Comparison of ENCODE assay signal across 35 cellular contexts in the genomic region with DNA sequence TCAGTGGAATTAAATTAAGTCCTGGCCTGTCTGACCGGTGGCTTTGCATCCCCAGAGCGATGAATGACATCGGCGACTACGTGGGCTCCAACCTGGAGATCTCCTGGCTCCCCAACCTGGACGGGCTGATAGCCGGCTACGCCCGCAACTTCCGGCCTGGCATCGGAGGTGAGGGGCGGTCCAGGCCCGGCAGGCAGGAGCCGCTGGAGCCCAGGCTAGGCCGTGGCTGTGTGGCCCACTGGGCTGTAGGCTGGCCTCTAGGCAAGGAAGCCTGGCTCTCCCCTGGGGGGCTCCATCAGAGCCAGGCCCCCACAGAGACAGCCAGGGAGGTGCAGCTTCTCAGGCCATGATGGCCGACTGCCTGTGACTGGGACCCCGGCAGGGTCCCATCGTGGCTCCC. TPM values are rescaled to one million over a fixed set of nuclear protein-coding genes. Genes with fewer than 3 reads are reported as not detected.
"Had no signal": no experiment of that assay in that cellular context is flagged by ENCODE, and none has a peak within 500 bp of the region (broad histone marks: within the 10 kb centered on the region; RNA-seq: fewer than 3 reads in every experiment).

No MANE protein-coding gene starts in this region.

- H3K4me1 ChIP-seq: ascending aorta, foreskin keratinocyte had no signal

- DNase-seq: activated CD4-positive, alpha-beta memory T cell treated with anti-CD3 and anti-CD28 coated beads, Interleukin-2, amount 10 ng/mL, durations not matched to agents 7 days and 5 days; activated CD4-positive, alpha-beta T cell treated with anti-CD3 and anti-CD28 coated beads, Interleukin-2, amount 10 ng/mL, durations not matched to agents 7 days and 5 days; activated CD4-positive, alpha-beta T cell treated with anti-CD3 and anti-CD28 coated beads, Interleukin-2, amount 50 U/mL, for 4 hours; activated CD4-positive, CD25-positive, alpha-beta regulatory T cell; activated CD4-positive, CD25-positive, alpha-beta regulatory T cell treated with anti-CD3 and anti-CD28 coated beads, Interleukin-2, amount 50 U/mL, for 72 hours; activated CD8-positive, alpha-beta memory T cell treated with anti-CD3 and anti-CD28 coated beads, Interleukin-2, amount 50 U/mL, for 48 hours; activated gamma-delta T cell treated with Interleukin-2 at 50 U/mL for 16 hours; activated naive CD4-positive, alpha-beta T cell treated with Interleukin-2 at 50 U/mL for 16 hours; activated naive CD8-positive, alpha-beta T cell treated with anti-CD3 and anti-CD28 coated beads for 36 hours; activated naive CD8-positive, alpha-beta T cell treated with anti-CD3 and anti-CD28 coated beads, Interleukin-2, amount 50 U/mL, for 24 hours; activated T-cell treated with anti-CD3 and anti-CD28 coated beads for 4 hours; activated T-cell treated with anti-CD3 and anti-CD28 coated beads, Interleukin-2, amount 50 U/mL, for 24 hours; amygdala; central memory CD4-positive, alpha-beta T cell; cerebellar nuclear complex; effector CD4-positive, alpha-beta T cell; effector memory CD8-positive, alpha-beta T cell; erythroblast; foreskin keratinocyte; glutamatergic neuron; T-helper 2 cell had no signal

- H3K4me1 Mint-ChIP-seq: activated CD4-positive, alpha-beta memory T cell treated with anti-CD3 and anti-CD28 coated beads, Interleukin-2, amount 10 ng/mL, durations not matched to agents 7 days and 5 days; activated CD4-positive, alpha-beta T cell treated with anti-CD3 and anti-CD28 coated beads, Interleukin-2, amount 10 ng/mL, durations not matched to agents 7 days and 5 days; activated naive CD8-positive, alpha-beta T cell treated with anti-CD3 and anti-CD28 coated beads for 36 hours had no signal

- H3K9me3 Mint-ChIP-seq: activated CD4-positive, alpha-beta memory T cell treated with anti-CD3 and anti-CD28 coated beads, Interleukin-2, amount 10 ng/mL, durations not matched to agents 7 days and 5 days; activated CD4-positive, alpha-beta T cell treated with anti-CD3 and anti-CD28 coated beads, Interleukin-2, amount 10 ng/mL, durations not matched to agents 7 days and 5 days; activated naive CD4-positive, alpha-beta T cell treated with anti-CD3 and anti-CD28 coated beads, Interleukin-2, amount 50 U/mL, for 24 hours; activated naive CD8-positive, alpha-beta T cell treated with anti-CD3 and anti-CD28 coated beads for 36 hours; activated naive CD8-positive, alpha-beta T cell treated with anti-CD3 and anti-CD28 coated beads, Interleukin-2, amount 50 U/mL, for 24 hours; activated T-cell treated with anti-CD3 and anti-CD28 coated beads, Interleukin-2, amount 50 U/mL, for 24 hours; activated T-cell treated with anti-CD3 and anti-CD28 coated beads, Interleukin-2, amount 50 U/mL, for 72 hours; brain; dendritic cell treated with granulocyte-macrophage colony-stimulating factor and Interleukin-4, amounts not matched to agents 40 ng/mL and 50 ng/mL, for 4 days; effector memory CD8-positive, alpha-beta T cell had no signal

- H3K36me3 ChIP-seq: adrenal gland, ascending aorta, breast epithelium, cardiac muscle cell, esophagus muscularis mucosa, gastrocnemius medialis, heart left ventricle had no signal

- H3K27ac ChIP-seq: ascending aorta, cardiac muscle cell, coronary artery, foreskin keratinocyte had no signal

- H3K4me3 ChIP-seq: adrenal gland, ascending aorta, cardiac muscle cell had no signal

- H3K9me3 ChIP-seq: adrenal gland, ascending aorta, breast epithelium, esophagus muscularis mucosa, gastrocnemius medialis, heart left ventricle had no signal

- H3K4me3 Mint-ChIP-seq: activated CD4-positive, alpha-beta memory T cell treated with anti-CD3 and anti-CD28 coated beads, Interleukin-2, amount 10 ng/mL, durations not matched to agents 7 days and 5 days; activated CD4-positive, alpha-beta T cell treated with anti-CD3 and anti-CD28 coated beads for 36 hours; activated CD4-positive, alpha-beta T cell treated with anti-CD3 and anti-CD28 coated beads, Interleukin-2, amount 10 ng/mL, durations not matched to agents 7 days and 5 days; activated naive CD4-positive, alpha-beta T cell treated with anti-CD3 and anti-CD28 coated beads, Interleukin-2, amount 50 U/mL, for 24 hours; activated naive CD8-positive, alpha-beta T cell treated with anti-CD3 and anti-CD28 coated beads for 36 hours; activated naive CD8-positive, alpha-beta T cell treated with anti-CD3 and anti-CD28 coated beads, Interleukin-2, amount 50 U/mL, for 24 hours; activated T-cell treated with anti-CD3 and anti-CD28 coated beads, Interleukin-2, amount 50 U/mL, for 24 hours; brain; dendritic cell treated with granulocyte-macrophage colony-stimulating factor and Interleukin-4, amounts not matched to agents 40 ng/mL and 50 ng/mL, for 4 days had no signal

- ATAC-seq: activated naive CD8-positive, alpha-beta T cell treated with anti-CD3 and anti-CD28 coated beads, Interleukin-2, amount 50 U/mL, for 24 hours; activated T-cell treated with anti-CD3 and anti-CD28 coated beads, Interleukin-2, amount 50 U/mL, for 72 hours; foreskin keratinocyte had no signal

- H3K27ac Mint-ChIP-seq: activated CD4-positive, alpha-beta memory T cell treated with anti-CD3 and anti-CD28 coated beads, Interleukin-2, amount 10 ng/mL, durations not matched to agents 7 days and 5 days; activated CD4-positive, alpha-beta T cell treated with anti-CD3 and anti-CD28 coated beads for 36 hours; activated CD4-positive, alpha-beta T cell treated with anti-CD3 and anti-CD28 coated beads, Interleukin-2, amount 10 ng/mL, durations not matched to agents 7 days and 5 days; activated naive CD4-positive, alpha-beta T cell treated with anti-CD3 and anti-CD28 coated beads, Interleukin-2, amount 50 U/mL, for 24 hours; activated naive CD8-positive, alpha-beta T cell treated with anti-CD3 and anti-CD28 coated beads for 36 hours; activated naive CD8-positive, alpha-beta T cell treated with anti-CD3 and anti-CD28 coated beads, Interleukin-2, amount 50 U/mL, for 24 hours; activated T-cell treated with anti-CD3 and anti-CD28 coated beads, Interleukin-2, amount 50 U/mL, for 24 hours; activated T-cell treated with anti-CD3 and anti-CD28 coated beads, Interleukin-2, amount 50 U/mL, for 72 hours; brain; dendritic cell treated with granulocyte-macrophage colony-stimulating factor and Interleukin-4, amounts not matched to agents 40 ng/mL and 50 ng/mL, for 4 days; effector memory CD8-positive, alpha-beta T cell had no signal

RNA-seq across cellular contexts. Expression of a gene that starts 5.7 kb away (rescaled TPM):
- total RNA-seq: activated CD4-positive, alpha-beta memory T cell treated with anti-CD3 and anti-CD28 coated beads, Interleukin-2, amount 10 ng/mL, durations not matched to agents 7 days and 5 days; activated CD4-positive, alpha-beta T cell treated with anti-CD3 and anti-CD28 coated beads for 36 hours; activated CD4-positive, alpha-beta T cell treated with anti-CD3 and anti-CD28 coated beads, Interleukin-2, amount 10 ng/mL, durations not matched to agents 7 days and 5 days; activated naive CD8-positive, alpha-beta T cell treated with anti-CD3 and anti-CD28 coated beads for 36 hours; activated T-cell treated with anti-CD3 and anti-CD28 coated beads, Interleukin-2, amount 50 U/mL, for 72 hours; ascending aorta; breast epithelium; cardiac muscle cell; esophagus muscularis mucosa; foreskin keratinocyte; T-helper 1 cell treated with Interleukin-12 subunit alpha and Interleukin-12 subunit beta and Interleukin-4 antibody, amounts not matched to agents 30 ng/mL and 1 ng/mL, for 36 hours had no signal
- polyA plus RNA-seq: cardiac muscle cell, foreskin keratinocyte had no signal

RNA-seq across cellular contexts. Expression of a gene that starts 21.3 kb away (rescaled TPM):
- total RNA-seq: activated CD4-positive, alpha-beta memory T cell treated with anti-CD3 and anti-CD28 coated beads, Interleukin-2, amount 10 ng/mL, durations not matched to agents 7 days and 5 days; activated CD4-positive, alpha-beta T cell treated with anti-CD3 and anti-CD28 coated beads, Interleukin-2, amount 10 ng/mL, durations not matched to agents 7 days and 5 days; activated T-cell treated with anti-CD3 and anti-CD28 coated beads, Interleukin-2, amount 50 U/mL, for 72 hours; ascending aorta; esophagus muscularis mucosa; gastrocnemius medialis; T-helper 1 cell treated with Interleukin-12 subunit alpha and Interleukin-12 subunit beta and Interleukin-4 antibody, amounts not matched to agents 30 ng/mL and 1 ng/mL, for 36 hours had no signal
